In genomic region chr3:56773588-56774330, GRCh38 we compare ENCODE assay signal across 10 cellular contexts. TPM values are rescaled to one million over a fixed set of nuclear protein-coding genes. Genes with fewer than 3 reads are reported as not detected.
DNase-seq lines count a peak whose midpoint lies in the region; ATAC-seq and TF ChIP-seq lines count a peak whose summit lies in the region.
"Had no signal": no experiment of that assay in that cellular context is flagged by ENCODE, and none has a peak within 500 bp of the region (broad histone marks: within the 10 kb centered on the region; RNA-seq: fewer than 3 reads in every experiment).

No MANE protein-coding gene starts in this region.

- no peak for ATAC-seq in GM19452 (IDR thresholded peaks at IDR 0.05; ENCODE audit: unreplicated experiment)

- no peaks in the 10 kb centered on the region for H3K9me3 Mint-ChIP-seq in activated naive CD8-positive, alpha-beta T cell (ENCODE audit: low read depth)
- peaks cover 6% of the 10 kb centered on the region for H3K9me3 Mint-ChIP-seq in progenitor cell of endocrine pancreas (ENCODE audit: low read depth)
- H3K9me3 Mint-ChIP-seq: HFFc6 had no signal

- no peaks in the 10 kb centered on the region for H3K27me3 Mint-ChIP-seq in activated naive CD8-positive, alpha-beta T cell
- no peaks in the 10 kb centered on the region for H3K27me3 Mint-ChIP-seq in progenitor cell of endocrine pancreas

- no peak overlapping the region for H3K4me3 Mint-ChIP-seq in activated naive CD8-positive, alpha-beta T cell
- H3K4me3 Mint-ChIP-seq in progenitor cell of endocrine pancreas (ENCODE audit: low read depth) = no peak overlapping the region
- H3K4me3 Mint-ChIP-seq: HFFc6 had no signal

- peak overlapping the region; percentile 86 for H3K27ac Mint-ChIP-seq in activated naive CD8-positive, alpha-beta T cell
- peak overlapping the region; percentile 23 for H3K27ac Mint-ChIP-seq in progenitor cell of endocrine pancreas
- H3K27ac Mint-ChIP-seq: HFFc6 had no signal

- no peak for TF ChIP-seq CTCF in progenitor cell of endocrine pancreas (IDR thresholded peaks at IDR 0.05; ENCODE audit: unreplicated experiment)

- peaks cover 17% of the 10 kb centered on the region for H3K36me3 Mint-ChIP-seq in activated naive CD8-positive, alpha-beta T cell
- peaks cover 37% of the 10 kb centered on the region for H3K36me3 Mint-ChIP-seq in progenitor cell of endocrine pancreas (ENCODE audit: insufficient read depth)

- H3K4me1 Mint-ChIP-seq in activated naive CD8-positive, alpha-beta T cell (ENCODE audit: low read depth) = peaks cover 88% of the 10 kb centered on the region
- peaks cover 30% of the 10 kb centered on the region for H3K4me1 Mint-ChIP-seq in progenitor cell of endocrine pancreas (ENCODE audit: low read depth)

- peak; percentile 13 for DNase-seq in NCI-H2171 treated with DMSO at 0.1 percent for 48 hours (lab: John Stamatoyannopoulos, UW)
- DNase-seq in NCI-H2171 (lab: John Stamatoyannopoulos, UW) = no peak
- peak; percentile 66 for DNase-seq in MV-4-11 (lab: John Stamatoyannopoulos, UW)
- no peak for DNase-seq in progenitor cell of endocrine pancreas (ENCODE audit: low spot score, unreplicated experiment)
- DNase-seq in NCI-H2081 treated with DMSO at 0.1 percent for 48 hours (lab: John Stamatoyannopoulos, UW) = no peak
- DNase-seq in activated gamma-delta T cell treated with Interleukin-2 at 50 U/mL for 16 hours = no peak
- DNase-seq: HFFc6, NCI-H1694 had no signal

RNA-seq across cellular contexts. Expression of gene ARHGEF3, which starts 28.0 kb away (rescaled TPM):
- total RNA-seq in progenitor cell of endocrine pancreas = 60.4 and 72.2 TPM in 2 replicates

Comparison
In these comparisons a context has a peak if more than half of its experiments do, and no peak if none do; other contexts are left out.
1. DNase-seq: peak in NCI-H2171 treated with DMSO at 0.1 percent for 48 hours (single experiment) and MV-4-11 (single experiment); none in NCI-H2171 (single experiment), progenitor cell of endocrine pancreas (single experiment), NCI-H2081 treated with DMSO at 0.1 percent for 48 hours (single experiment) and activated gamma-delta T cell treated with Interleukin-2 at 50 U/mL for 16 hours (single experiment).